In genomic region chr12:92735131-92735721, GRCh38 we compare ENCODE assay signal across 9 cellular contexts. TPM values are rescaled to one million over a fixed set of nuclear protein-coding genes. Genes with fewer than 3 reads are reported as not detected.
DNase-seq lines count a peak whose midpoint lies in the region; ATAC-seq and TF ChIP-seq lines count a peak whose summit lies in the region.
"Had no signal": no experiment of that assay in that cellular context is flagged by ENCODE, and none has a peak within 500 bp of the region (broad histone marks: within the 10 kb centered on the region; RNA-seq: fewer than 3 reads in every experiment).

No MANE protein-coding gene starts in this region.

- CTCF ChIA-PET in activated CD8-positive, alpha-beta T cell treated with anti-CD3 and anti-CD28 coated beads for 36 hours (lab: Charles Lee) = no interaction called here
- CTCF ChIA-PET in activated CD8-positive, alpha-beta T cell treated with anti-CD3 and anti-CD28 coated beads, Interleukin-2, amount 10 ng/mL, durations not matched to agents 7 days and 5 days (lab: Charles Lee) = no interaction called here

- no peaks in the 10 kb centered on the region for H3K9me3 ChIP-seq in heart right ventricle
- no peaks in the 10 kb centered on the region for H3K9me3 ChIP-seq in upper lobe of right lung

- no peak for TF ChIP-seq CTCF in activated CD8-positive, alpha-beta T cell treated with anti-CD3 and anti-CD28 coated beads for 36 hours (IDR thresholded peaks at IDR 0.05)
- no peak for TF ChIP-seq CTCF in heart right ventricle (IDR thresholded peaks at IDR 0.05)
- TF ChIP-seq CTCF in upper lobe of right lung (IDR thresholded peaks at IDR 0.05) = no peak

- H3K4me1 ChIP-seq in heart right ventricle = peaks cover 0 to 17% (median 4%) of the 10 kb centered on the region in 9 donors
- H3K4me1 ChIP-seq in upper lobe of right lung = peaks cover 12% of the 10 kb centered on the region

- no peaks in the 10 kb centered on the region for H3K4me1 Mint-ChIP-seq in activated CD8-positive, alpha-beta T cell treated with anti-CD3 and anti-CD28 coated beads for 36 hours (ENCODE audit: low read depth)
- no peaks in the 10 kb centered on the region for H3K4me1 Mint-ChIP-seq in activated CD8-positive, alpha-beta T cell treated with anti-CD3 and anti-CD28 coated beads, Interleukin-2, amount 10 ng/mL, durations not matched to agents 7 days and 5 days (ENCODE audit: low read depth)

- H3K4me3 ChIP-seq in heart right ventricle (no peak overlapping the region), upper lobe of right lung (no peak overlapping the region)

- H3K36me3 ChIP-seq in heart right ventricle (no peaks in the 10 kb centered on the region), upper lobe of right lung (no peaks in the 10 kb centered on the region)

- 42 to 54% methylated on average over 3 of the region's 3 CpGs for WGBS in heart right ventricle, 2 donors

- H3K27me3 ChIP-seq in heart right ventricle = no peaks in the 10 kb centered on the region
- no peaks in the 10 kb centered on the region for H3K27me3 ChIP-seq in upper lobe of right lung

- intact Hi-C loops in activated CD8-positive, alpha-beta T cell treated with anti-CD3 and anti-CD28 coated beads for 36 hours (cut with micrococcal nuclease) = no loop called here
- intact Hi-C loops in heart right ventricle (cut with DNase I) (no loop called here), upper lobe of right lung (cut with DNase I) (no loop called here)

- H3K27me3 Mint-ChIP-seq in activated CD8-positive, alpha-beta T cell treated with anti-CD3 and anti-CD28 coated beads for 36 hours = peaks cover 2% of the 10 kb centered on the region
- H3K27me3 Mint-ChIP-seq in activated CD8-positive, alpha-beta T cell treated with anti-CD3 and anti-CD28 coated beads, Interleukin-2, amount 10 ng/mL, durations not matched to agents 7 days and 5 days (ENCODE audit: low read depth) = no peaks in the 10 kb centered on the region
- H3K27me3 Mint-ChIP-seq: CD4-positive, alpha-beta T cell had no signal

- no peaks in the 10 kb centered on the region for H3K9me3 Mint-ChIP-seq in activated CD8-positive, alpha-beta T cell treated with anti-CD3 and anti-CD28 coated beads for 36 hours
- H3K9me3 Mint-ChIP-seq in activated CD8-positive, alpha-beta T cell treated with anti-CD3 and anti-CD28 coated beads, Interleukin-2, amount 10 ng/mL, durations not matched to agents 7 days and 5 days (ENCODE audit: insufficient read depth) = no peaks in the 10 kb centered on the region
- H3K9me3 Mint-ChIP-seq: CD4-positive, alpha-beta T cell had no signal

- POLR2A ChIA-PET in activated CD8-positive, alpha-beta T cell treated with anti-CD3 and anti-CD28 coated beads for 36 hours (lab: Charles Lee) = no interaction called here
- POLR2A ChIA-PET in activated CD8-positive, alpha-beta T cell treated with anti-CD3 and anti-CD28 coated beads, Interleukin-2, amount 10 ng/mL, durations not matched to agents 7 days and 5 days (lab: Charles Lee) = no interaction called here

- no peak overlapping the region for H3K4me3 Mint-ChIP-seq in activated CD8-positive, alpha-beta T cell treated with anti-CD3 and anti-CD28 coated beads for 36 hours
- no peak overlapping the region for H3K4me3 Mint-ChIP-seq in activated CD8-positive, alpha-beta T cell treated with anti-CD3 and anti-CD28 coated beads, Interleukin-2, amount 10 ng/mL, durations not matched to agents 7 days and 5 days
- H3K4me3 Mint-ChIP-seq: CD4-positive, alpha-beta T cell had no signal

- peak overlapping the region in 5 of 10 donors; percentile 23 to 56 (median 51) for H3K27ac ChIP-seq in heart right ventricle
- H3K27ac ChIP-seq in upper lobe of right lung = peak overlapping the region; percentile 78

- no peaks in the 10 kb centered on the region for H3K36me3 Mint-ChIP-seq in activated CD8-positive, alpha-beta T cell treated with anti-CD3 and anti-CD28 coated beads for 36 hours (ENCODE audit: low read depth)
- no peaks in the 10 kb centered on the region for H3K36me3 Mint-ChIP-seq in activated CD8-positive, alpha-beta T cell treated with anti-CD3 and anti-CD28 coated beads, Interleukin-2, amount 10 ng/mL, durations not matched to agents 7 days and 5 days (ENCODE audit: low read depth)

- H3K27ac Mint-ChIP-seq in activated CD8-positive, alpha-beta T cell treated with anti-CD3 and anti-CD28 coated beads for 36 hours = no peak overlapping the region
- H3K27ac Mint-ChIP-seq in activated CD8-positive, alpha-beta T cell treated with anti-CD3 and anti-CD28 coated beads, Interleukin-2, amount 10 ng/mL, durations not matched to agents 7 days and 5 days = no peak overlapping the region
- H3K27ac Mint-ChIP-seq: CD4-positive, alpha-beta T cell had no signal

- DNase-seq in activated CD8-positive, alpha-beta T cell treated with anti-CD3 and anti-CD28 coated beads for 36 hours = peak; percentile 4
- no peak for DNase-seq in activated CD8-positive, alpha-beta T cell treated with anti-CD3 and anti-CD28 coated beads, Interleukin-2, amount 10 ng/mL, durations not matched to agents 7 days and 5 days
- peak; percentile 75 for DNase-seq in RPMI7951 (ENCODE audit: low read depth)
- DNase-seq in heart right ventricle = peak in 1 of 2 donors; percentile 27
- DNase-seq in upper lobe of right lung = no peak
- no peak for DNase-seq in activated CD4-positive, CD25-positive, alpha-beta regulatory T cell (lab: John Stamatoyannopoulos, UW)
- DNase-seq: CD4-positive, alpha-beta T cell had no signal

- no peak for ATAC-seq in activated CD8-positive, alpha-beta T cell treated with anti-CD3 and anti-CD28 coated beads for 36 hours
- no peak for ATAC-seq in activated CD8-positive, alpha-beta T cell treated with anti-CD3 and anti-CD28 coated beads, Interleukin-2, amount 10 ng/mL, durations not matched to agents 7 days and 5 days
- peak; percentile 59 to 88 (median 82) for ATAC-seq in heart right ventricle
- peak; percentile 59 for ATAC-seq in upper lobe of right lung
- no peak for ATAC-seq in GM19395 (IDR thresholded peaks at IDR 0.05; ENCODE audit: unreplicated experiment)
- ATAC-seq in HG02798 (IDR thresholded peaks at IDR 0.05; ENCODE audit: poor library complexity, unreplicated experiment) = no peak

RNA-seq across cellular contexts. Expression of gene PLEKHG7, which starts 32.4 kb away (rescaled TPM):
- total RNA-seq in activated CD8-positive, alpha-beta T cell treated with anti-CD3 and anti-CD28 coated beads for 36 hours = not detected
- not detected for total RNA-seq in activated CD8-positive, alpha-beta T cell treated with anti-CD3 and anti-CD28 coated beads, Interleukin-2, amount 10 ng/mL, durations not matched to agents 7 days and 5 days
- total RNA-seq in RPMI7951 (2014; rRNA removed; shearing (Covaris generic)) = not detected in 2 replicates
- total RNA-seq in heart right ventricle (not detected), upper lobe of right lung (not detected)
- under 1 TPM in 1 of 2 donors, not detected in 1; 0.04 TPM for polyA plus RNA-seq in heart right ventricle
- total RNA-seq: CD4-positive, alpha-beta T cell had no signal

Comparison
In these comparisons a context has a peak if more than half of its experiments do, and no peak if none do; other contexts are left out.
1. DNase-seq: peak in activated CD8-positive, alpha-beta T cell treated with anti-CD3 and anti-CD28 coated beads for 36 hours (single experiment) and RPMI7951 (single experiment); none in activated CD8-positive, alpha-beta T cell treated with anti-CD3 and anti-CD28 coated beads, Interleukin-2, amount 10 ng/mL, durations not matched to agents 7 days and 5 days (single experiment), upper lobe of right lung (single experiment) and activated CD4-positive, CD25-positive, alpha-beta regulatory T cell (0 of 4).
2. ATAC-seq: peak in heart right ventricle (8 of 8) and upper lobe of right lung (single experiment); none in activated CD8-positive, alpha-beta T cell treated with anti-CD3 and anti-CD28 coated beads for 36 hours (single experiment), activated CD8-positive, alpha-beta T cell treated with anti-CD3 and anti-CD28 coated beads, Interleukin-2, amount 10 ng/mL, durations not matched to agents 7 days and 5 days (single experiment), GM19395 (single experiment) and HG02798 (single experiment).